ENCODE assay signal across 2 cellular contexts in the genomic region with DNA sequence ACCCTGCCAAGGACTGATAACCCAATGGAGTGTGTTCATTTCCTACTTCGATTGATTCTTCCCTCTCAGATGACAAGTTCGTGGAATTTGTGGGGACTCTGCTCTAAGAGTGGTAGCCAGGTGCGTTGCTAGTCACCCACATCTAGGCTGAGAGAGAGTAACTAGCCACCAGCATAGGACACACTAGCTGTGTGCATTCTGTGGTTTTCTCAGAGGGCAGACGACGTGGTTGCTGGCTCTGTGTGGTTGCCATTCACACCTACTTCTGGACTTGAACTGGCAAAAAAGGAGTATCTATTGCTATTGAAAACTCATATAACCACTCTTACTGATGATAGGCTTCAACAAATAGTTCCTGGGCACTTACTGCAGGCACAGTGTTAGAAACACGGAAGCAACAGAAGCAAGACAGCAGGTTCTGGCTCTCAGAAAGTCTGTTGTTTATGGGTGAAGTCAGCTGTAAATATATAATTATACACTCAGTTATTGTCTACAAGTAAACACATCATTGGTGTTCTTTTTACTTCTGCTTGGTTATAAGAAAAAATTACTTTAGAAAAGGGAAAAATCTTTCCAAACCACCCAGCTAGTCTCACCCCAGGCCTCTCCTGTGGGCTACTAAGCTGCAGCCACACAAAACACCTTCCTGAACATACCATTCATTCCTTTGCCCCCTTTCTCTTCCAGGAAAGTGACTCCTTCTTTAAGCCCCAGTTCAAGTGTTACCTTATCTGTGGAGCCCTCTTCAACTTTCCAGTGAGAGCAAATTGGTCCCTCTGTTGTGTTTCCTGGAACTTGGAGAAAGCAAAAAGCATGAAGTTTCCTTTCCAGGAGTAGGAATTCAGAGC.
TF ChIP-seq lines count a peak whose summit lies in the region.

No MANE protein-coding gene starts in this region.

TF ChIP-seq in IMR-90, 13 proteins besides CTCF, POLR2A, EP300 and RAD21:
- TF ChIP-seq, protein P1, sequence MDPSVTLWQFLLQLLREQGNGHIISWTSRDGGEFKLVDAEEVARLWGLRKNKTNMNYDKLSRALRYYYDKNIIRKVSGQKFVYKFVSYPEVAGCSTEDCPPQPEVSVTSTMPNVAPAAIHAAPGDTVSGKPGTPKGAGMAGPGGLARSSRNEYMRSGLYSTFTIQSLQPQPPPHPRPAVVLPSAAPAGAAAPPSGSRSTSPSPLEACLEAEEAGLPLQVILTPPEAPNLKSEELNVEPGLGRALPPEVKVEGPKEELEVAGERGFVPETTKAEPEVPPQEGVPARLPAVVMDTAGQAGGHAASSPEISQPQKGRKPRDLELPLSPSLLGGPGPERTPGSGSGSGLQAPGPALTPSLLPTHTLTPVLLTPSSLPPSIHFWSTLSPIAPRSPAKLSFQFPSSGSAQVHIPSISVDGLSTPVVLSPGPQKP (IDR thresholded peaks at IDR 0.05; ENCODE audit: borderline replicate concordance, low read depth, low read length), result no peak
- TF ChIP-seq MAFK (IDR thresholded peaks at IDR 0.05; ENCODE audit: low read depth, low read length), result no peak
- TF ChIP-seq SMC3 (IDR thresholded peaks at IDR 0.05; ENCODE audit: low read depth, low read length), result no peak
- no peak for TF ChIP-seq CEBPB (IDR thresholded peaks at IDR 0.05; ENCODE audit: low read depth, low read length)
- no peak for TF ChIP-seq CHD1 (IDR thresholded peaks at IDR 0.05; ENCODE audit: low read depth, low read length)
- no peak for TF ChIP-seq BHLHE40 (IDR thresholded peaks at IDR 0.05; ENCODE audit: low read depth, low read length)
- TF ChIP-seq FOS (IDR thresholded peaks at IDR 0.05; ENCODE audit: low read depth, low read length), result no peak
- TF ChIP-seq MXI1 (IDR thresholded peaks at IDR 0.05; ENCODE audit: borderline replicate concordance, low read depth, low read length), result no peak
- TF ChIP-seq, protein P2, sequence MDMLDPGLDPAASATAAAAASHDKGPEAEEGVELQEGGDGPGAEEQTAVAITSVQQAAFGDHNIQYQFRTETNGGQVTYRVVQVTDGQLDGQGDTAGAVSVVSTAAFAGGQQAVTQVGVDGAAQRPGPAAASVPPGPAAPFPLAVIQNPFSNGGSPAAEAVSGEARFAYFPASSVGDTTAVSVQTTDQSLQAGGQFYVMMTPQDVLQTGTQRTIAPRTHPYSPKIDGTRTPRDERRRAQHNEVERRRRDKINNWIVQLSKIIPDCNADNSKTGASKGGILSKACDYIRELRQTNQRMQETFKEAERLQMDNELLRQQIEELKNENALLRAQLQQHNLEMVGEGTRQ (IDR thresholded peaks at IDR 0.05; ENCODE audit: low read depth, low read length), result no peak
- no peak for TF ChIP-seq RCOR1 (IDR thresholded peaks at IDR 0.05; ENCODE audit: insufficient replicate concordance, low read length)
- TF ChIP-seq NFE2L2 (IDR thresholded peaks at IDR 0.05; ENCODE audit: low read depth, low read length), result no peak
- TF ChIP-seq RFX5 (IDR thresholded peaks at IDR 0.05; ENCODE audit: low read depth, low read length), result no peak

TF ChIP-seq in GM12878, 131 proteins besides CTCF, POLR2A, EP300 and RAD21:
- TF ChIP-seq MXI1 (IDR thresholded peaks at IDR 0.05; ENCODE audit: low read depth, low read length) (no peak), DPF2 (IDR thresholded peaks at IDR 0.05) (no peak), STAT3 (IDR thresholded peaks at IDR 0.05; ENCODE audit: low read depth, low read length) (no peak), YBX1 (IDR thresholded peaks at IDR 0.05) (no peak), BHLHE40 (IDR thresholded peaks at IDR 0.05; ENCODE audit: borderline replicate concordance in 1 of 2, low read depth in 2 of 2, low read length in 1 of 2) (no peak)
- TF ChIP-seq, protein P3, sequence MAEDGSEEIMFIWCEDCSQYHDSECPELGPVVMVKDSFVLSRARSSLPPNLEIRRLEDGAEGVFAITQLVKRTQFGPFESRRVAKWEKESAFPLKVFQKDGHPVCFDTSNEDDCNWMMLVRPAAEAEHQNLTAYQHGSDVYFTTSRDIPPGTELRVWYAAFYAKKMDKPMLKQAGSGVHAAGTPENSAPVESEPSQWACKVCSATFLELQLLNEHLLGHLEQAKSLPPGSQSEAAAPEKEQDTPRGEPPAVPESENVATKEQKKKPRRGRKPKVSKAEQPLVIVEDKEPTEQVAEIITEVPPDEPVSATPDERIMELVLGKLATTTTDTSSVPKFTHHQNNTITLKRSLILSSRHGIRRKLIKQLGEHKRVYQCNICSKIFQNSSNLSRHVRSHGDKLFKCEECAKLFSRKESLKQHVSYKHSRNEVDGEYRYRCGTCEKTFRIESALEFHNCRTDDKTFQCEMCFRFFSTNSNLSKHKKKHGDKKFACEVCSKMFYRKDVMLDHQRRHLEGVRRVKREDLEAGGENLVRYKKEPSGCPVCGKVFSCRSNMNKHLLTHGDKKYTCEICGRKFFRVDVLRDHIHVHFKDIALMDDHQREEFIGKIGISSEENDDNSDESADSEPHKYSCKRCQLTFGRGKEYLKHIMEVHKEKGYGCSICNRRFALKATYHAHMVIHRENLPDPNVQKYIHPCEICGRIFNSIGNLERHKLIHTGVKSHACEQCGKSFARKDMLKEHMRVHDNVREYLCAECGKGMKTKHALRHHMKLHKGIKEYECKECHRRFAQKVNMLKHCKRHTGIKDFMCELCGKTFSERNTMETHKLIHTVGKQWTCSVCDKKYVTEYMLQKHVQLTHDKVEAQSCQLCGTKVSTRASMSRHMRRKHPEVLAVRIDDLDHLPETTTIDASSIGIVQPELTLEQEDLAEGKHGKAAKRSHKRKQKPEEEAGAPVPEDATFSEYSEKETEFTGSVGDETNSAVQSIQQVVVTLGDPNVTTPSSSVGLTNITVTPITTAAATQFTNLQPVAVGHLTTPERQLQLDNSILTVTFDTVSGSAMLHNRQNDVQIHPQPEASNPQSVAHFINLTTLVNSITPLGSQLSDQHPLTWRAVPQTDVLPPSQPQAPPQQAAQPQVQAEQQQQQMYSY (CRISPR knock-in tag; IDR thresholded peaks at IDR 0.05), result no peak
- TF ChIP-seq, protein P4, sequence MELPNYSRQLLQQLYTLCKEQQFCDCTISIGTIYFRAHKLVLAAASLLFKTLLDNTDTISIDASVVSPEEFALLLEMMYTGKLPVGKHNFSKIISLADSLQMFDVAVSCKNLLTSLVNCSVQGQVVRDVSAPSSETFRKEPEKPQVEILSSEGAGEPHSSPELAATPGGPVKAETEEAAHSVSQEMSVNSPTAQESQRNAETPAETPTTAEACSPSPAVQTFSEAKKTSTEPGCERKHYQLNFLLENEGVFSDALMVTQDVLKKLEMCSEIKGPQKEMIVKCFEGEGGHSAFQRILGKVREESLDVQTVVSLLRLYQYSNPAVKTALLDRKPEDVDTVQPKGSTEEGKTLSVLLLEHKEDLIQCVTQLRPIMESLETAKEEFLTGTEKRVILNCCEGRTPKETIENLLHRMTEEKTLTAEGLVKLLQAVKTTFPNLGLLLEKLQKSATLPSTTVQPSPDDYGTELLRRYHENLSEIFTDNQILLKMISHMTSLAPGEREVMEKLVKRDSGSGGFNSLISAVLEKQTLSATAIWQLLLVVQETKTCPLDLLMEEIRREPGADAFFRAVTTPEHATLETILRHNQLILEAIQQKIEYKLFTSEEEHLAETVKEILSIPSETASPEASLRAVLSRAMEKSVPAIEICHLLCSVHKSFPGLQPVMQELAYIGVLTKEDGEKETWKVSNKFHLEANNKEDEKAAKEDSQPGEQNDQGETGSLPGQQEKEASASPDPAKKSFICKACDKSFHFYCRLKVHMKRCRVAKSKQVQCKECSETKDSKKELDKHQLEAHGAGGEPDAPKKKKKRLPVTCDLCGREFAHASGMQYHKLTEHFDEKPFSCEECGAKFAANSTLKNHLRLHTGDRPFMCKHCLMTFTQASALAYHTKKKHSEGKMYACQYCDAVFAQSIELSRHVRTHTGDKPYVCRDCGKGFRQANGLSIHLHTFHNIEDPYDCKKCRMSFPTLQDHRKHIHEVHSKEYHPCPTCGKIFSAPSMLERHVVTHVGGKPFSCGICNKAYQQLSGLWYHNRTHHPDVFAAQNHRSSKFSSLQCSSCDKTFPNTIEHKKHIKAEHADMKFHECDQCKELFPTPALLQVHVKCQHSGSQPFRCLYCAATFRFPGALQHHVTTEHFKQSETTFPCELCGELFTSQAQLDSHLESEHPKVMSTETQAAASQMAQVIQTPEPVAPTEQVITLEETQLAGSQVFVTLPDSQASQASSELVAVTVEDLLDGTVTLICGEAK (IDR thresholded peaks at IDR 0.05; ENCODE audit: borderline replicate concordance), result no peak
